ENCODE assay signal across 9 cellular contexts in the genomic region with DNA sequence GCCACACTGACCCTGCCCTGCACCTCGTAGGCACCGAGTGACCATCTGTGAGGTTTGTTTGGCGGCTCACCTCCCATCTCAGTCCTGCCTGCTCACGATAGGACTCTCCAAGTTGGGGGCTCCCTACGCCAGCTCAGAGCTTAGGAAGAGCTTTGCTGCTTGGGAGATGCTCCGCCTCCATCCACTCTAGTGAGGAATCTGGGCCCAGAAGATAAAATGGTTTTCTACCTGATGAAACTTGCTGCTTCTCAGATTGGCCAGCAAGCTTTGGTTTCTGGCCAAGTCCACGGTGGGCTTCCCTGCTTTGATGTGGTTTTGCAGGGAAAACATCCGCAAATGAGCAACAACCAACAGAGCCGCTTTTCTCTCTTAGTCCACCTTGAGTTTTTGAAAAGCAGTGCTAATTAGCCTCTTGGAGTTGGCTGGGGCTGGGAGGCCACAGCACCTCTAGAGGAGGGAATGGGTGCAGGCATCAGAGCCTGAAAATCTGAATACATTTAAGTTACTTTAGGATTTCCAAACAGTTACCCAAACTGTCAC. TPM values are rescaled to one million over a fixed set of nuclear protein-coding genes. Genes with fewer than 3 reads are reported as not detected.
A peak's percentile ranks its signal among the peaks of the same experiment; 100 is the strongest.
DNase-seq lines count a peak whose midpoint lies in the region; ATAC-seq and TF ChIP-seq lines count a peak whose summit lies in the region.
"Had no signal": no experiment of that assay in that cellular context is flagged by ENCODE, and none has a peak within 500 bp of the region (broad histone marks: within the 10 kb centered on the region; RNA-seq: fewer than 3 reads in every experiment).

No MANE protein-coding gene starts in this region.

- CTCF ChIA-PET in activated CD8-positive, alpha-beta memory T cell treated with anti-CD3 and anti-CD28 coated beads, Interleukin-2, amount 10 ng/mL, durations not matched to agents 7 days and 5 days (lab: Charles Lee): no interaction called here

- peak; percentile 34 for DNase-seq in activated CD8-positive, alpha-beta memory T cell treated with anti-CD3 and anti-CD28 coated beads, Interleukin-2, amount 10 ng/mL, durations not matched to agents 7 days and 5 days
- DNase-seq in activated CD8-positive, alpha-beta memory T cell treated with anti-CD3 and anti-CD28 coated beads, Interleukin-2, amount 50 U/mL, for 48 hours: no peak
- DNase-seq in OCI-M1 (lab: John Stamatoyannopoulos, UW) (peak; percentile 54), fibroblast of peridontal ligament (ENCODE audit: extremely low read depth) (peak; percentile 3), upper lobe of right lung (no peak), NCI-H1092 (lab: John Stamatoyannopoulos, UW) (no peak), GM20000 (ENCODE audit: low spot score) (no peak)
- DNase-seq: NCI-H2081 had no signal

- peaks cover 25% of the 10 kb centered on the region for H3K27me3 Mint-ChIP-seq in activated CD8-positive, alpha-beta memory T cell treated with anti-CD3 and anti-CD28 coated beads, Interleukin-2, amount 10 ng/mL, durations not matched to agents 7 days and 5 days

- no peak overlapping the region for H3K4me3 ChIP-seq in upper lobe of right lung

- no peaks in the 10 kb centered on the region for H3K9me3 Mint-ChIP-seq in activated CD8-positive, alpha-beta memory T cell treated with anti-CD3 and anti-CD28 coated beads, Interleukin-2, amount 10 ng/mL, durations not matched to agents 7 days and 5 days (ENCODE audit: low read depth)

- peak; percentile 42 for TF ChIP-seq CTCF in upper lobe of right lung (IDR thresholded peaks at IDR 0.05)
- TF ChIP-seq CTCF in GM20000 (IDR thresholded peaks at IDR 0.05; ENCODE audit: extremely low read depth, missing control alignments): no peak

- no peaks in the 10 kb centered on the region for H3K36me3 Mint-ChIP-seq in activated CD8-positive, alpha-beta memory T cell treated with anti-CD3 and anti-CD28 coated beads, Interleukin-2, amount 10 ng/mL, durations not matched to agents 7 days and 5 days

- H3K4me1 Mint-ChIP-seq in activated CD8-positive, alpha-beta memory T cell treated with anti-CD3 and anti-CD28 coated beads, Interleukin-2, amount 10 ng/mL, durations not matched to agents 7 days and 5 days: no peaks in the 10 kb centered on the region

- no peaks in the 10 kb centered on the region for H3K27me3 ChIP-seq in upper lobe of right lung

- ATAC-seq in activated CD8-positive, alpha-beta memory T cell treated with anti-CD3 and anti-CD28 coated beads, Interleukin-2, amount 10 ng/mL, durations not matched to agents 7 days and 5 days: no peak
- ATAC-seq in upper lobe of right lung (peak; percentile 35), GM21367 (IDR thresholded peaks at IDR 0.05; ENCODE audit: unreplicated experiment) (no peak)

- no peaks in the 10 kb centered on the region for H3K4me1 ChIP-seq in upper lobe of right lung

- H3K36me3 ChIP-seq in upper lobe of right lung: no peaks in the 10 kb centered on the region

- no peak overlapping the region for H3K27ac Mint-ChIP-seq in activated CD8-positive, alpha-beta memory T cell treated with anti-CD3 and anti-CD28 coated beads, Interleukin-2, amount 10 ng/mL, durations not matched to agents 7 days and 5 days

- no peak overlapping the region for H3K27ac ChIP-seq in upper lobe of right lung

- intact Hi-C loops in upper lobe of right lung (cut with DNase I): no loop called here

- no peak overlapping the region for H3K4me3 Mint-ChIP-seq in activated CD8-positive, alpha-beta memory T cell treated with anti-CD3 and anti-CD28 coated beads, Interleukin-2, amount 10 ng/mL, durations not matched to agents 7 days and 5 days

- H3K9me3 ChIP-seq in upper lobe of right lung: no peaks in the 10 kb centered on the region

RNA-seq across cellular contexts. Expression of a gene that starts 42.2 kb away (rescaled TPM):
- under 1 TPM; 0.53 to 0.77 TPM for total RNA-seq in activated CD8-positive, alpha-beta memory T cell treated with anti-CD3 and anti-CD28 coated beads, Interleukin-2, amount 10 ng/mL, durations not matched to agents 7 days and 5 days
- 20.3 TPM for total RNA-seq in upper lobe of right lung

Comparison
In these comparisons a context has a peak if more than half of its experiments do, and no peak if none do; other contexts are left out.
1. DNase-seq: peak in activated CD8-positive, alpha-beta memory T cell treated with anti-CD3 and anti-CD28 coated beads, Interleukin-2, amount 10 ng/mL, durations not matched to agents 7 days and 5 days (single experiment), OCI-M1 (single experiment) and fibroblast of peridontal ligament (single experiment); none in activated CD8-positive, alpha-beta memory T cell treated with anti-CD3 and anti-CD28 coated beads, Interleukin-2, amount 50 U/mL, for 48 hours (single experiment), upper lobe of right lung (single experiment), NCI-H1092 (single experiment) and GM20000 (single experiment).
2. RNA of a gene that starts 42.2 kb away (total RNA-seq): 20.3 TPM in upper lobe of right lung (single experiment); 0.53 to 0.77 TPM in activated CD8-positive, alpha-beta memory T cell treated with anti-CD3 and anti-CD28 coated beads, Interleukin-2, amount 10 ng/mL, durations not matched to agents 7 days and 5 days; every median in the first group is over 10 times any median in the second.